Comparison of ENCODE assay signal across 1 cellular context in the genomic region with DNA sequence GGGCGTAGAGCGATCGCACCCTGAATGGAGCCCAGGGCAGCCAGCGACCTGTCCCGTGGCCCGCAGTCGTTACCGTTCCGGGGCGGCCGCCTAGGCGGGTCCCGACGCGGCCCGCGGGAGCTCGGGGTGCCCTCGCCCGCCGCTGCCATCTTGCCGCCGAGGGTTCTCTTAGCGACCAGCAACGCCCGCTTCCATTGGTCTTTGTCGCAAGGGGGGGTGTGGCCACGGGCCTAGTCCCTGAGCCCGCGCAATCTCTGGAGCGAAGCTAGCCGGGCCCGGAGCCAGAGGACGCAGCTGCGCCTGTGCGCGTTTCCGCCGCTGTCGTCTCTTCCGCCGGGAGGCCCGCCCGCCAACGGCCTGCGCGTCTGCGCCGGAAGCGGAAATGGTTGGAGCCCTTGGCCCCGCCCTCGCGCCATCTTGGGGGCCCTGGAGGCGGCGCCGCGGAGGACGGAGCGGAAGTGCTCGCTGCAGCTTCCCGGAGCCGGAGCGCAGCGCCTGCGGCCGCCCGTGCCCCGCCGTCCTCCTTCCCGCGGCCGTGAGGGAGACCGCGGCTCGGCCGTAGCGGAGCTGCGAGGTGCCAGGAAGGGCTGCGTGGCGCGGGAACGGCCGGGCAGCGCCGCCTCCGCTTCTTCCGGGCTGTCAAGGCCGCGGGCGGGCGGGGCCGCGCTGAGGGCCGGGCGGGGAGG.
A peak's percentile ranks its signal among the peaks of the same experiment; 100 is the strongest.
TF ChIP-seq lines count a peak whose summit lies in the region.

A gene (minus strand): TSS at position 170 of the 686 bp plus-strand sequence. CDS start 21 bp downstream, at position 149.
A gene with protein sequence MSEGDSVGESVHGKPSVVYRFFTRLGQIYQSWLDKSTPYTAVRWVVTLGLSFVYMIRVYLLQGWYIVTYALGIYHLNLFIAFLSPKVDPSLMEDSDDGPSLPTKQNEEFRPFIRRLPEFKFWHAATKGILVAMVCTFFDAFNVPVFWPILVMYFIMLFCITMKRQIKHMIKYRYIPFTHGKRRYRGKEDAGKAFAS (plus strand): TSS at position 457 of the 686 bp plus-strand sequence. CDS start 3,950 bp downstream, outside the sequence.

TF ChIP-seq in HepG2, 621 proteins besides CTCF, POLR2A, EP300 and RAD21 (continued from another document and continues in another):
- TF ChIP-seq NFE2L1 (CRISPR knock-in tag; IDR thresholded peaks at IDR 0.05; ENCODE audit: borderline replicate concordance) (no peak), HMGA1 (CRISPR knock-in tag; conservative IDR thresholded peaks at IDR 0.05) (no peak), HMG20B (CRISPR knock-in tag; conservative IDR thresholded peaks at IDR 0.05) (no peak), ISL2 (CRISPR knock-in tag; IDR thresholded peaks at IDR 0.05) (peak; percentile 53; the same call in 1 of the 2 replicates), RORA (CRISPR knock-in tag; IDR thresholded peaks at IDR 0.05) (no peak), ZFP1 (CRISPR knock-in tag; IDR thresholded peaks at IDR 0.05) (no peak), HNRNPUL1 (IDR thresholded peaks at IDR 0.05; ENCODE audit: low read depth, low read length) (no peak), ZNF7 (CRISPR knock-in tag; IDR thresholded peaks at IDR 0.05) (no peak), SRSF1 (optimal IDR thresholded peaks at IDR 0.05; ENCODE audit: low read depth, low read length) (no peak), ZNF331 (CRISPR knock-in tag; IDR thresholded peaks at IDR 0.05) (0 out of 2 replicates have a peak, but pooled peaks have one; percentile 40), FOXJ3 (CRISPR knock-in tag; IDR thresholded peaks at IDR 0.05; ENCODE audit: borderline replicate concordance) (no peak), DNMT1 (CRISPR knock-in tag; IDR thresholded peaks at IDR 0.05) (no peak), TOE1 (CRISPR knock-in tag; IDR thresholded peaks at IDR 0.05) (no peak), NFE2 (CRISPR knock-in tag; IDR thresholded peaks at IDR 0.05) (no peak), TARDBP (CRISPR knock-in tag; IDR thresholded peaks at IDR 0.05) (peak; percentile 87), ZNF552 (CRISPR knock-in tag; IDR thresholded peaks at IDR 0.05; ENCODE audit: borderline replicate concordance) (no peak), ONECUT2 (CRISPR knock-in tag; IDR thresholded peaks at IDR 0.05) (no peak), NFIC (IDR thresholded peaks at IDR 0.05; ENCODE audit: low read length) (no peak), PHF8 (CRISPR knock-in tag; IDR thresholded peaks at IDR 0.05) (peak; percentile 72), RFX5 (IDR thresholded peaks at IDR 0.05; ENCODE audit: low read depth, low read length) (peak; percentile 65; the same call in 1 of the 2 replicates), TSC22D2 (CRISPR knock-in tag; IDR thresholded peaks at IDR 0.05; ENCODE audit: borderline replicate concordance) (no peak), SMYD3 (CRISPR knock-in tag; IDR thresholded peaks at IDR 0.05) (no peak), ZNF891 (CRISPR knock-in tag; IDR thresholded peaks at IDR 0.05) (no peak), YY1 (IDR thresholded peaks at IDR 0.05; ENCODE audit: insufficient read depth, insufficient replicate concordance, low read depth, low read length) (peak; percentile 95), HNRNPK (IDR thresholded peaks at IDR 0.05; ENCODE audit: low read depth, low read length, poor library complexity, severe bottlenecking) (peak; percentile 47), TAF15 (IDR thresholded peaks at IDR 0.05; ENCODE audit: low read depth, low read length, poor library complexity, severe bottlenecking) (no peak), ZNF17 (CRISPR knock-in tag; IDR thresholded peaks at IDR 0.05) (no peak), ZNF430 (CRISPR knock-in tag; IDR thresholded peaks at IDR 0.05) (0 out of 2 replicates have a peak, but pooled peaks have one; percentile 53), RFXAP (CRISPR knock-in tag; IDR thresholded peaks at IDR 0.05; ENCODE audit: borderline replicate concordance) (0 out of 2 replicates have a peak, but pooled peaks have one; percentile 44), NCOR1 (IDR thresholded peaks at IDR 0.05; ENCODE audit: borderline replicate concordance, low read length) (peak; percentile 37; the same call in 1 of the 2 replicates), ZFYVE20 (CRISPR knock-in tag; IDR thresholded peaks at IDR 0.05; ENCODE audit: borderline replicate concordance, low read depth) (0 out of 2 replicates have a peak, but pooled peaks have one; percentile 54), HNRNPLL (IDR thresholded peaks at IDR 0.05; ENCODE audit: low read depth, low read length, poor library complexity, severe bottlenecking) (peak; percentile 95), RFX1 (IDR thresholded peaks at IDR 0.05) (peak; percentile 94), ZSCAN20 (CRISPR knock-in tag; IDR thresholded peaks at IDR 0.05; ENCODE audit: borderline replicate concordance) (no peak), MTA1 (CRISPR knock-in tag; IDR thresholded peaks at IDR 0.05; ENCODE audit: borderline replicate concordance) (no peak), CCAR2 (optimal IDR thresholded peaks at IDR 0.05; ENCODE audit: low read depth, low read length) (no peak), GATAD2A (CRISPR knock-in tag; IDR thresholded peaks at IDR 0.05) (no peak), ZZZ3 (CRISPR knock-in tag; IDR thresholded peaks at IDR 0.05; ENCODE audit: borderline replicate concordance) (peak; percentile 65; the same call in 1 of the 2 replicates), IRX3 (CRISPR knock-in tag; IDR thresholded peaks at IDR 0.05; ENCODE audit: borderline replicate concordance, low read depth) (0 out of 2 replicates have a peak, but pooled peaks have one; percentile 65)
- TF ChIP-seq, protein P1, sequence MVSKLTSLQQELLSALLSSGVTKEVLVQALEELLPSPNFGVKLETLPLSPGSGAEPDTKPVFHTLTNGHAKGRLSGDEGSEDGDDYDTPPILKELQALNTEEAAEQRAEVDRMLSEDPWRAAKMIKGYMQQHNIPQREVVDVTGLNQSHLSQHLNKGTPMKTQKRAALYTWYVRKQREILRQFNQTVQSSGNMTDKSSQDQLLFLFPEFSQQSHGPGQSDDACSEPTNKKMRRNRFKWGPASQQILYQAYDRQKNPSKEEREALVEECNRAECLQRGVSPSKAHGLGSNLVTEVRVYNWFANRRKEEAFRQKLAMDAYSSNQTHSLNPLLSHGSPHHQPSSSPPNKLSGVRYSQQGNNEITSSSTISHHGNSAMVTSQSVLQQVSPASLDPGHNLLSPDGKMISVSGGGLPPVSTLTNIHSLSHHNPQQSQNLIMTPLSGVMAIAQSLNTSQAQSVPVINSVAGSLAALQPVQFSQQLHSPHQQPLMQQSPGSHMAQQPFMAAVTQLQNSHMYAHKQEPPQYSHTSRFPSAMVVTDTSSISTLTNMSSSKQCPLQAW (CRISPR knock-in tag; IDR thresholded peaks at IDR 0.05): no peak; the same call in 1 of the 2 replicates
- TF ChIP-seq, protein P2, sequence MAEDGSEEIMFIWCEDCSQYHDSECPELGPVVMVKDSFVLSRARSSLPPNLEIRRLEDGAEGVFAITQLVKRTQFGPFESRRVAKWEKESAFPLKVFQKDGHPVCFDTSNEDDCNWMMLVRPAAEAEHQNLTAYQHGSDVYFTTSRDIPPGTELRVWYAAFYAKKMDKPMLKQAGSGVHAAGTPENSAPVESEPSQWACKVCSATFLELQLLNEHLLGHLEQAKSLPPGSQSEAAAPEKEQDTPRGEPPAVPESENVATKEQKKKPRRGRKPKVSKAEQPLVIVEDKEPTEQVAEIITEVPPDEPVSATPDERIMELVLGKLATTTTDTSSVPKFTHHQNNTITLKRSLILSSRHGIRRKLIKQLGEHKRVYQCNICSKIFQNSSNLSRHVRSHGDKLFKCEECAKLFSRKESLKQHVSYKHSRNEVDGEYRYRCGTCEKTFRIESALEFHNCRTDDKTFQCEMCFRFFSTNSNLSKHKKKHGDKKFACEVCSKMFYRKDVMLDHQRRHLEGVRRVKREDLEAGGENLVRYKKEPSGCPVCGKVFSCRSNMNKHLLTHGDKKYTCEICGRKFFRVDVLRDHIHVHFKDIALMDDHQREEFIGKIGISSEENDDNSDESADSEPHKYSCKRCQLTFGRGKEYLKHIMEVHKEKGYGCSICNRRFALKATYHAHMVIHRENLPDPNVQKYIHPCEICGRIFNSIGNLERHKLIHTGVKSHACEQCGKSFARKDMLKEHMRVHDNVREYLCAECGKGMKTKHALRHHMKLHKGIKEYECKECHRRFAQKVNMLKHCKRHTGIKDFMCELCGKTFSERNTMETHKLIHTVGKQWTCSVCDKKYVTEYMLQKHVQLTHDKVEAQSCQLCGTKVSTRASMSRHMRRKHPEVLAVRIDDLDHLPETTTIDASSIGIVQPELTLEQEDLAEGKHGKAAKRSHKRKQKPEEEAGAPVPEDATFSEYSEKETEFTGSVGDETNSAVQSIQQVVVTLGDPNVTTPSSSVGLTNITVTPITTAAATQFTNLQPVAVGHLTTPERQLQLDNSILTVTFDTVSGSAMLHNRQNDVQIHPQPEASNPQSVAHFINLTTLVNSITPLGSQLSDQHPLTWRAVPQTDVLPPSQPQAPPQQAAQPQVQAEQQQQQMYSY (CRISPR knock-in tag; IDR thresholded peaks at IDR 0.05): peak; percentile 97
- TF ChIP-seq, protein P3, sequence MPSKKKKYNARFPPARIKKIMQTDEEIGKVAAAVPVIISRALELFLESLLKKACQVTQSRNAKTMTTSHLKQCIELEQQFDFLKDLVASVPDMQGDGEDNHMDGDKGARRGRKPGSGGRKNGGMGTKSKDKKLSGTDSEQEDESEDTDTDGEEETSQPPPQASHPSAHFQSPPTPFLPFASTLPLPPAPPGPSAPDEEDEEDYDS (CRISPR knock-in tag; IDR thresholded peaks at IDR 0.05): peak; percentile 69
- TF ChIP-seq, protein P4, sequence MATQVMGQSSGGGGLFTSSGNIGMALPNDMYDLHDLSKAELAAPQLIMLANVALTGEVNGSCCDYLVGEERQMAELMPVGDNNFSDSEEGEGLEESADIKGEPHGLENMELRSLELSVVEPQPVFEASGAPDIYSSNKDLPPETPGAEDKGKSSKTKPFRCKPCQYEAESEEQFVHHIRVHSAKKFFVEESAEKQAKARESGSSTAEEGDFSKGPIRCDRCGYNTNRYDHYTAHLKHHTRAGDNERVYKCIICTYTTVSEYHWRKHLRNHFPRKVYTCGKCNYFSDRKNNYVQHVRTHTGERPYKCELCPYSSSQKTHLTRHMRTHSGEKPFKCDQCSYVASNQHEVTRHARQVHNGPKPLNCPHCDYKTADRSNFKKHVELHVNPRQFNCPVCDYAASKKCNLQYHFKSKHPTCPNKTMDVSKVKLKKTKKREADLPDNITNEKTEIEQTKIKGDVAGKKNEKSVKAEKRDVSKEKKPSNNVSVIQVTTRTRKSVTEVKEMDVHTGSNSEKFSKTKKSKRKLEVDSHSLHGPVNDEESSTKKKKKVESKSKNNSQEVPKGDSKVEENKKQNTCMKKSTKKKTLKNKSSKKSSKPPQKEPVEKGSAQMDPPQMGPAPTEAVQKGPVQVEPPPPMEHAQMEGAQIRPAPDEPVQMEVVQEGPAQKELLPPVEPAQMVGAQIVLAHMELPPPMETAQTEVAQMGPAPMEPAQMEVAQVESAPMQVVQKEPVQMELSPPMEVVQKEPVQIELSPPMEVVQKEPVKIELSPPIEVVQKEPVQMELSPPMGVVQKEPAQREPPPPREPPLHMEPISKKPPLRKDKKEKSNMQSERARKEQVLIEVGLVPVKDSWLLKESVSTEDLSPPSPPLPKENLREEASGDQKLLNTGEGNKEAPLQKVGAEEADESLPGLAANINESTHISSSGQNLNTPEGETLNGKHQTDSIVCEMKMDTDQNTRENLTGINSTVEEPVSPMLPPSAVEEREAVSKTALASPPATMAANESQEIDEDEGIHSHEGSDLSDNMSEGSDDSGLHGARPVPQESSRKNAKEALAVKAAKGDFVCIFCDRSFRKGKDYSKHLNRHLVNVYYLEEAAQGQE (IDR thresholded peaks at IDR 0.05; ENCODE audit: borderline replicate concordance in 1 of 2, low read depth in 1 of 2, low read length in 2 of 2): 0 out of 4 replicates have a peak, but pooled peaks of 1 of the 2 experiments have one; percentile 25
- TF ChIP-seq, protein P5, sequence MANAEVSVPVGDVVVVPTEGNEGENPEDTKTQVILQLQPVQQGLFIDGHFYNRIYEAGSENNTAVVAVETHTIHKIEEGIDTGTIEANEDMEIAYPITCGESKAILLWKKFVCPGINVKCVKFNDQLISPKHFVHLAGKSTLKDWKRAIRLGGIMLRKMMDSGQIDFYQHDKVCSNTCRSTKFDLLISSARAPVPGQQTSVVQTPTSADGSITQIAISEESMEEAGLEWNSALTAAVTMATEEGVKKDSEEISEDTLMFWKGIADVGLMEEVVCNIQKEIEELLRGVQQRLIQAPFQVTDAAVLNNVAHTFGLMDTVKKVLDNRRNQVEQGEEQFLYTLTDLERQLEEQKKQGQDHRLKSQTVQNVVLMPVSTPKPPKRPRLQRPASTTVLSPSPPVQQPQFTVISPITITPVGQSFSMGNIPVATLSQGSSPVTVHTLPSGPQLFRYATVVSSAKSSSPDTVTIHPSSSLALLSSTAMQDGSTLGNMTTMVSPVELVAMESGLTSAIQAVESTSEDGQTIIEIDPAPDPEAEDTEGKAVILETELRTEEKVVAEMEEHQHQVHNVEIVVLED (CRISPR knock-in tag; IDR thresholded peaks at IDR 0.05; ENCODE audit: borderline replicate concordance): peak; percentile 97
- TF ChIP-seq, protein P6, sequence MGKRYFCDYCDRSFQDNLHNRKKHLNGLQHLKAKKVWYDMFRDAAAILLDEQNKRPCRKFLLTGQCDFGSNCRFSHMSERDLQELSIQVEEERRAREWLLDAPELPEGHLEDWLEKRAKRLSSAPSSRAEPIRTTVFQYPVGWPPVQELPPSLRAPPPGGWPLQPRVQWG (CRISPR knock-in tag; IDR thresholded peaks at IDR 0.05; ENCODE audit: borderline replicate concordance, low read depth): no peak
- TF ChIP-seq, protein P7, sequence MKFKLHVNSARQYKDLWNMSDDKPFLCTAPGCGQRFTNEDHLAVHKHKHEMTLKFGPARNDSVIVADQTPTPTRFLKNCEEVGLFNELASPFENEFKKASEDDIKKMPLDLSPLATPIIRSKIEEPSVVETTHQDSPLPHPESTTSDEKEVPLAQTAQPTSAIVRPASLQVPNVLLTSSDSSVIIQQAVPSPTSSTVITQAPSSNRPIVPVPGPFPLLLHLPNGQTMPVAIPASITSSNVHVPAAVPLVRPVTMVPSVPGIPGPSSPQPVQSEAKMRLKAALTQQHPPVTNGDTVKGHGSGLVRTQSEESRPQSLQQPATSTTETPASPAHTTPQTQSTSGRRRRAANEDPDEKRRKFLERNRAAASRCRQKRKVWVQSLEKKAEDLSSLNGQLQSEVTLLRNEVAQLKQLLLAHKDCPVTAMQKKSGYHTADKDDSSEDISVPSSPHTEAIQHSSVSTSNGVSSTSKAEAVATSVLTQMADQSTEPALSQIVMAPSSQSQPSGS (CRISPR knock-in tag; IDR thresholded peaks at IDR 0.05): no peak
- TF ChIP-seq, protein P8, sequence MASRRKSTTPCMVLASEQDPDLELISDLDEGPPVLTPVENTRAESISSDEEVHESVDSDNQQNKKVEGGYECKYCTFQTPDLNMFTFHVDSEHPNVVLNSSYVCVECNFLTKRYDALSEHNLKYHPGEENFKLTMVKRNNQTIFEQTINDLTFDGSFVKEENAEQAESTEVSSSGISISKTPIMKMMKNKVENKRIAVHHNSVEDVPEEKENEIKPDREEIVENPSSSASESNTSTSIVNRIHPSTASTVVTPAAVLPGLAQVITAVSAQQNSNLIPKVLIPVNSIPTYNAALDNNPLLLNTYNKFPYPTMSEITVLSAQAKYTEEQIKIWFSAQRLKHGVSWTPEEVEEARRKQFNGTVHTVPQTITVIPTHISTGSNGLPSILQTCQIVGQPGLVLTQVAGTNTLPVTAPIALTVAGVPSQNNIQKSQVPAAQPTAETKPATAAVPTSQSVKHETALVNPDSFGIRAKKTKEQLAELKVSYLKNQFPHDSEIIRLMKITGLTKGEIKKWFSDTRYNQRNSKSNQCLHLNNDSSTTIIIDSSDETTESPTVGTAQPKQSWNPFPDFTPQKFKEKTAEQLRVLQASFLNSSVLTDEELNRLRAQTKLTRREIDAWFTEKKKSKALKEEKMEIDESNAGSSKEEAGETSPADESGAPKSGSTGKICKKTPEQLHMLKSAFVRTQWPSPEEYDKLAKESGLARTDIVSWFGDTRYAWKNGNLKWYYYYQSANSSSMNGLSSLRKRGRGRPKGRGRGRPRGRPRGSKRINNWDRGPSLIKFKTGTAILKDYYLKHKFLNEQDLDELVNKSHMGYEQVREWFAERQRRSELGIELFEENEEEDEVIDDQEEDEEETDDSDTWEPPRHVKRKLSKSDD (CRISPR knock-in tag; IDR thresholded peaks at IDR 0.05; ENCODE audit: low read depth): peak; percentile 59; the same call in 1 of the 2 replicates
